In the genomic region with DNA sequence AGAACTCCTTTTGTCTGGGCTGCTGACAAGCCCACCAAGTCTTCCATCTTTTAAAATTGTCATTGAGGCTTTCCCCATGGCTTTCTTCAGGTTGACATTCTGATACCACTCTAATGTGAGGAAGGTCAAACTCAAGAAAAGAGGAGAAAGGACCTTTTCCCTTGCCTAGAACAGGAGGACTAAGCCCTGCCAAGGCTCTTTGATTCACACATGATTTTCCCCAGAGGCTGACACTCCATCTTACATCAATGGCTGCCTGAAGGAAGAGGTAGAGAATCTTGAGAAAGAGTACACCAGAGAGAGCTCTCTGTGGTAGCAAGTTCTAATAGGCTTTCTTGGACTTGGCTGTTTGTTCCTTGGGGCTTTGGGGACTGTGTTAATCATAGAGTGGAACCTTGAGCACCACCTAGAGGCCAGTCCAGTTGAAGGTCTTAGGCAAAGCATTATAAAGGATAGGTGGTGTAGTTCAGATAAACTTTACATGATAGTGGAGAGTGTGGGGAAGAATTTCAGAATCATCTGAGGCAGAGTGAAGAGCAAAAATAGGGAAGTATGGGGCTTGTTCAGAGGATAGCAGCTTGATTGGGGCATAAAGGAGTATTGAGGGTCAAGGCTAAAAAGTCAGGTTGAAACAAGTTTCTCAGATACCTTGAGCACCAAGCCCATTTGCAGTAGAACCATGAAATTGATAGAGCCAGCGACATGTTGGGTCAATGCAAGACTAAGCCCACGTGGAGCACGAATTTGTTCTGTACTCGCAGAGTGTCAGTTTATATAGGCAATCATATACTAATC, we compare ENCODE assay signal across 1 cellular context.
TF ChIP-seq lines count a peak whose summit lies in the region.

No MANE protein-coding gene starts in this region.

TF ChIP-seq in H1, 55 proteins besides CTCF, POLR2A, EP300 and RAD21 (continued from another document):
- TF ChIP-seq, protein P1, sequence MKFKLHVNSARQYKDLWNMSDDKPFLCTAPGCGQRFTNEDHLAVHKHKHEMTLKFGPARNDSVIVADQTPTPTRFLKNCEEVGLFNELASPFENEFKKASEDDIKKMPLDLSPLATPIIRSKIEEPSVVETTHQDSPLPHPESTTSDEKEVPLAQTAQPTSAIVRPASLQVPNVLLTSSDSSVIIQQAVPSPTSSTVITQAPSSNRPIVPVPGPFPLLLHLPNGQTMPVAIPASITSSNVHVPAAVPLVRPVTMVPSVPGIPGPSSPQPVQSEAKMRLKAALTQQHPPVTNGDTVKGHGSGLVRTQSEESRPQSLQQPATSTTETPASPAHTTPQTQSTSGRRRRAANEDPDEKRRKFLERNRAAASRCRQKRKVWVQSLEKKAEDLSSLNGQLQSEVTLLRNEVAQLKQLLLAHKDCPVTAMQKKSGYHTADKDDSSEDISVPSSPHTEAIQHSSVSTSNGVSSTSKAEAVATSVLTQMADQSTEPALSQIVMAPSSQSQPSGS (IDR thresholded peaks at IDR 0.05; ENCODE audit: low read length): no peak
- TF ChIP-seq KDM5A (IDR thresholded peaks at IDR 0.05; ENCODE audit: low read length) (no peak), SAP30 (IDR thresholded peaks at IDR 0.05; ENCODE audit: insufficient read depth, insufficient replicate concordance, low read length) (no peak), SRF (IDR thresholded peaks at IDR 0.05; ENCODE audit: low read depth, low read length) (no peak), KDM1A (IDR thresholded peaks at IDR 0.05; ENCODE audit: borderline replicate concordance, low read length) (no peak)
